In the genomic region with DNA sequence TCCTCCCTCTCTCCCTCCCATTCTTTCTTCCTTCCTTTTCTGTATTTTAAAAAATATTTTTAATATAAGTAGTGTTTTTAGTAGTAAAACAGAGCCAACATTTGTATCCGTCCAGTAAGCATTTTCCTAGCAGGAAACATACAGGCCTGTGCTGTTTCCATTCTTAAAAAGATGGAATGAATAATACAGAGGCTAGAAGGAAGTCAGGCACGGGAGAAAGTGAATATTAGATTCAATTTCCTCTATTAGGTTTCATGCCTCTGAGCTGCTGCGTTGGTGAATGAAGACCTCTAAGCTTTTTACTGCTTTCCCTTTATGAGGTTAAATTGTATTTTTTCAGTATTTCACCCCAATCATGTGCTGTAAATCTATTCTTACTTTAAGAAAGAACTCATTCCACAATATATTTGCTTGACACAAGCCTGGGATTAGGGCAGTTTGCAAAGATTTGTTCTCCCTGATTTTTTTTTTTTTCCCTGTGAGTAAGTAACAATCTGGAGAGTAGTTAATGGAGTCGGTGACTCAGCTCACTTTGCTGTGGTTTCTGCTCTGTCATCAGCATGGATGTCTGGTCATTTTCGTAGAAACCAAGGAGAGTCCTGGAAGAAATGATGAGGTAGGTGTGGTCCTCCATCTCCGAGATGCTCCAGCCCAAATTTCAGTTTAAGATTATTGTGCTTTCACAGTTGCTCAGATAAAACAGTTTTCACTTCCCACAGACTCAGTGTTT, we compare ENCODE assay signal across 8 cellular contexts.
DNase-seq lines count a peak whose midpoint lies in the region; ATAC-seq and TF ChIP-seq lines count a peak whose summit lies in the region.

No MANE protein-coding gene starts in this region.

- peak; percentile 53 for DNase-seq in COLO829 (ENCODE audit: low spot score)
- peak; percentile 22 for DNase-seq in OCI-M1 (lab: John Stamatoyannopoulos, UW)
- no peak for DNase-seq in omental fat pad (ENCODE audit: low spot score)
- no peak for DNase-seq in GM19240 (ENCODE audit: insufficient read length, low spot score)

- peak; percentile 80 for ATAC-seq in esophagus mucosa
- ATAC-seq in omental fat pad (ENCODE audit: low FRiP score): peak; percentile 98
- no peak for ATAC-seq in GM18519 (IDR thresholded peaks at IDR 0.05; ENCODE audit: low FRiP score, unreplicated experiment)
- no peak for ATAC-seq in HG02970 (IDR thresholded peaks at IDR 0.05; ENCODE audit: low FRiP score, unreplicated experiment)
- ATAC-seq in HG02840 (IDR thresholded peaks at IDR 0.05; ENCODE audit: low FRiP score, unreplicated experiment): no peak

- no peak for TF ChIP-seq CTCF in omental fat pad (IDR thresholded peaks at IDR 0.05)

Comparison
In these comparisons a context has a peak if more than half of its experiments do, and no peak if none do; other contexts are left out.
1. DNase-seq: peak in COLO829 (single experiment) and OCI-M1 (single experiment); none in omental fat pad (single experiment) and GM19240 (single experiment).
2. ATAC-seq: peak in esophagus mucosa (single experiment) and omental fat pad (single experiment); none in GM18519 (single experiment), HG02970 (single experiment) and HG02840 (single experiment).